15 cellular contexts compared by ENCODE assay signal in genomic region chr7:73449422-73449821, GRCh38. TPM values are rescaled to one million over a fixed set of nuclear protein-coding genes. Genes with fewer than 3 reads are reported as not detected.
DNase-seq lines count a peak whose midpoint lies in the region; ATAC-seq lines count a peak whose summit lies in the region.
"Had no signal": no experiment of that assay in that cellular context is flagged by ENCODE, and none has a peak within 500 bp of the region (broad histone marks: within the 10 kb centered on the region; RNA-seq: fewer than 3 reads in every experiment).

No MANE protein-coding gene starts in this region.

- CTCF ChIA-PET in activated naive CD4-positive, alpha-beta T cell treated with anti-CD3 and anti-CD28 coated beads, Interleukin-2, amount 10 ng/mL, durations not matched to agents 7 days and 5 days (lab: Charles Lee): no interaction called here

- H3K4me1 Mint-ChIP-seq in activated naive CD4-positive, alpha-beta T cell treated with anti-CD3 and anti-CD28 coated beads, Interleukin-2, amount 10 ng/mL, durations not matched to agents 7 days and 5 days: peaks cover 4% of the 10 kb centered on the region
- H3K4me1 Mint-ChIP-seq in naive thymus-derived CD8-positive, alpha-beta T cell: peaks cover 10 to 28% (median 20%) of the 10 kb centered on the region in 4 donors

- no peak for DNase-seq in activated naive CD4-positive, alpha-beta T cell treated with anti-CD3 and anti-CD28 coated beads, Interleukin-2, amount 10 ng/mL, durations not matched to agents 7 days and 5 days
- DNase-seq in activated naive CD4-positive, alpha-beta T cell treated with anti-CD3 and anti-CD28 coated beads, Interleukin-2, amount 50 U/mL, for 16 hours: no peak
- peak; percentile 52 to 64 for DNase-seq in NCI-H187 (lab: John Stamatoyannopoulos, UW)
- DNase-seq in NCI-H774 (lab: John Stamatoyannopoulos, UW): peak; percentile 79
- no peak for DNase-seq in naive thymus-derived CD8-positive, alpha-beta T cell
- no peak for DNase-seq in T-helper 9 cell
- no peak for DNase-seq in retina
- DNase-seq: activated CD4-positive, alpha-beta memory T cell treated with anti-CD3 and anti-CD28 coated beads, Interleukin-2, amount 10 ng/mL, durations not matched to agents 7 days and 5 days; NCI-H226; stimulated activated CD4-positive, alpha-beta T cell treated with anti-CD3 and anti-CD28 coated beads, Interleukin-2, amount 100 ng/mL, for 24 hours; stimulated activated naive CD8-positive, alpha-beta T cell treated with anti-CD3 and anti-CD28 coated beads, Interleukin-15, Interleukin-2, amounts not matched to agents 100 U/mL and 50 U/mL, for 24 hours; SW 1271; tibial artery had no signal

- H3K36me3 Mint-ChIP-seq in activated naive CD4-positive, alpha-beta T cell treated with anti-CD3 and anti-CD28 coated beads, Interleukin-2, amount 10 ng/mL, durations not matched to agents 7 days and 5 days: peaks cover 67% of the 10 kb centered on the region
- H3K36me3 Mint-ChIP-seq in naive thymus-derived CD8-positive, alpha-beta T cell: peaks cover 5 to 84% (median 14%) of the 10 kb centered on the region in 3 donors

- POLR2A ChIA-PET in naive thymus-derived CD8-positive, alpha-beta T cell (lab: Charles Lee): no interaction called here

- H3K27ac Mint-ChIP-seq in activated naive CD4-positive, alpha-beta T cell treated with anti-CD3 and anti-CD28 coated beads, Interleukin-2, amount 10 ng/mL, durations not matched to agents 7 days and 5 days: peak overlapping the region; percentile 63
- peak overlapping the region in 8 of 10 donors; percentile 0 to 80 (median 44) for H3K27ac Mint-ChIP-seq in naive thymus-derived CD8-positive, alpha-beta T cell
- H3K27ac Mint-ChIP-seq: activated CD4-positive, alpha-beta memory T cell treated with anti-CD3 and anti-CD28 coated beads, Interleukin-2, amount 10 ng/mL, durations not matched to agents 7 days and 5 days; nephron had no signal

- no peak for ATAC-seq in naive thymus-derived CD8-positive, alpha-beta T cell
- ATAC-seq in HG02981 (IDR thresholded peaks at IDR 0.05; ENCODE audit: unreplicated experiment): no peak
- ATAC-seq: stimulated activated naive CD8-positive, alpha-beta T cell treated with anti-CD3 and anti-CD28 coated beads, Interleukin-15, Interleukin-2, amounts not matched to agents 100 U/mL and 50 U/mL, for 24 hours had no signal

- H3K4me3 Mint-ChIP-seq in activated naive CD4-positive, alpha-beta T cell treated with anti-CD3 and anti-CD28 coated beads, Interleukin-2, amount 10 ng/mL, durations not matched to agents 7 days and 5 days: no peak overlapping the region
- H3K4me3 Mint-ChIP-seq in naive thymus-derived CD8-positive, alpha-beta T cell: no peak overlapping the region
- H3K4me3 Mint-ChIP-seq: activated CD4-positive, alpha-beta memory T cell treated with anti-CD3 and anti-CD28 coated beads, Interleukin-2, amount 10 ng/mL, durations not matched to agents 7 days and 5 days; nephron had no signal

- H3K9me3 Mint-ChIP-seq in activated naive CD4-positive, alpha-beta T cell treated with anti-CD3 and anti-CD28 coated beads, Interleukin-2, amount 10 ng/mL, durations not matched to agents 7 days and 5 days: no peaks in the 10 kb centered on the region
- no peaks in the 10 kb centered on the region for H3K9me3 Mint-ChIP-seq in naive thymus-derived CD8-positive, alpha-beta T cell
- H3K9me3 Mint-ChIP-seq: activated CD4-positive, alpha-beta memory T cell treated with anti-CD3 and anti-CD28 coated beads, Interleukin-2, amount 10 ng/mL, durations not matched to agents 7 days and 5 days; nephron had no signal

- H3K27me3 Mint-ChIP-seq in activated naive CD4-positive, alpha-beta T cell treated with anti-CD3 and anti-CD28 coated beads, Interleukin-2, amount 10 ng/mL, durations not matched to agents 7 days and 5 days: no peaks in the 10 kb centered on the region
- no peaks in the 10 kb centered on the region for H3K27me3 Mint-ChIP-seq in naive thymus-derived CD8-positive, alpha-beta T cell
- H3K27me3 Mint-ChIP-seq: activated CD4-positive, alpha-beta memory T cell treated with anti-CD3 and anti-CD28 coated beads, Interleukin-2, amount 10 ng/mL, durations not matched to agents 7 days and 5 days had no signal

RNA-seq across cellular contexts. Expression of gene FZD9, which starts 15.8 kb away (rescaled TPM):
- total RNA-seq in naive thymus-derived CD8-positive, alpha-beta T cell: under 1 TPM; 0.16 to 0.31 TPM
- under 1 TPM in 2 of 3 donors, not detected in 1; 0.07 to 0.52 TPM for polyA plus RNA-seq in naive thymus-derived CD8-positive, alpha-beta T cell
- total RNA-seq: activated CD4-positive, alpha-beta memory T cell treated with anti-CD3 and anti-CD28 coated beads, Interleukin-2, amount 10 ng/mL, durations not matched to agents 7 days and 5 days had no signal

Comparison
In these comparisons a context has a peak if more than half of its experiments do, and no peak if none do; other contexts are left out.
1. DNase-seq: peak in NCI-H187 (2 of 2) and NCI-H774 (single experiment); none in activated naive CD4-positive, alpha-beta T cell treated with anti-CD3 and anti-CD28 coated beads, Interleukin-2, amount 10 ng/mL, durations not matched to agents 7 days and 5 days (single experiment), activated naive CD4-positive, alpha-beta T cell treated with anti-CD3 and anti-CD28 coated beads, Interleukin-2, amount 50 U/mL, for 16 hours (single experiment), naive thymus-derived CD8-positive, alpha-beta T cell (0 of 10), T-helper 9 cell (single experiment) and retina (single experiment).